Comparison of ENCODE assay signal across 17 cellular contexts in the genomic region with DNA sequence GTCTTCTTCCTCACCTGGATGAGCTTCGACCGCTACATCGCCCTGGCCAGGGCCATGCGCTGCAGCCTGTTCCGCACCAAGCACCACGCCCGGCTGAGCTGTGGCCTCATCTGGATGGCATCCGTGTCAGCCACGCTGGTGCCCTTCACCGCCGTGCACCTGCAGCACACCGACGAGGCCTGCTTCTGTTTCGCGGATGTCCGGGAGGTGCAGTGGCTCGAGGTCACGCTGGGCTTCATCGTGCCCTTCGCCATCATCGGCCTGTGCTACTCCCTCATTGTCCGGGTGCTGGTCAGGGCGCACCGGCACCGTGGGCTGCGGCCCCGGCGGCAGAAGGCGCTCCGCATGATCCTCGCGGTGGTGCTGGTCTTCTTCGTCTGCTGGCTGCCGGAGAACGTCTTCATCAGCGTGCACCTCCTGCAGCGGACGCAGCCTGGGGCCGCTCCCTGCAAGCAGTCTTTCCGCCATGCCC. TPM values are rescaled to one million over a fixed set of nuclear protein-coding genes. Genes with fewer than 3 reads are reported as not detected.
DNase-seq lines count a peak whose midpoint lies in the region; ATAC-seq, FAIRE-seq and TF ChIP-seq lines count a peak whose summit lies in the region.
"Had no signal": no experiment of that assay in that cellular context is flagged by ENCODE, and none has a peak within 500 bp of the region (broad histone marks: within the 10 kb centered on the region; RNA-seq: fewer than 3 reads in every experiment).

No MANE protein-coding gene starts in this region.

- no peak overlapping the region for H2BK12ac ChIP-seq in neuronal stem cell (ENCODE audit: low read length)

- H3K9ac ChIP-seq in BLaER1 (no peak overlapping the region), HepG2 (ENCODE audit: insufficient read depth, low read depth, low read length) (peak overlapping the region; percentile 64), neuronal stem cell (ENCODE audit: low read depth, low read length, poor library complexity) (peak overlapping the region; percentile 70)
- H3K9ac ChIP-seq: BLaER1 treated with 17β-estradiol and CSF1 and Interleukin-3, amounts not matched to agents 10 nM and 100 nM had no signal

- H3K4me2 ChIP-seq in BLaER1, result peak overlapping the region; percentile 32; the same call in 1 of the 2 replicates
- H3K4me2 ChIP-seq in HepG2 (ENCODE audit: low read depth, low read length), result peak overlapping the region; percentile 72
- H3K4me2 ChIP-seq in neuronal stem cell (ENCODE audit: insufficient read depth, low read length, poor library complexity, severe bottlenecking), result no peak overlapping the region

- H3K14ac ChIP-seq in neuronal stem cell (ENCODE audit: low read length), result peak overlapping the region; percentile 90

- H4K20me1 ChIP-seq in BLaER1 (peaks cover 41% of the 10 kb centered on the region; the same call in 1 of the 2 replicates), HepG2 (ENCODE audit: insufficient read depth, low read length) (no peaks in the 10 kb centered on the region)

- H3K79me1 ChIP-seq in neuronal stem cell (ENCODE audit: low read depth, low read length), result peaks cover 17% of the 10 kb centered on the region

- no peak overlapping the region for H3K4me3 ChIP-seq in BLaER1
- H3K4me3 ChIP-seq in HepG2 (replicated peaks in 1 of 3; ENCODE audit: insufficient read depth in 1 of 3, low read depth in 2 of 3, low read length in 3 of 3), result peak overlapping the region in 1 of 3 experiments; percentile 46; a peak in 1 of 6 replicates
- H3K4me3 ChIP-seq in neuronal stem cell (ENCODE audit: low read length in 2 of 2), result no peak overlapping the region
- no peak overlapping the region for H3K4me3 ChIP-seq in lower leg skin (ENCODE audit: low read depth, poor library complexity, severe bottlenecking)
- H3K4me3 ChIP-seq: BLaER1 treated with 17β-estradiol and CSF1 and Interleukin-3, amounts not matched to agents 10 nM and 100 nM; GM12878 had no signal

- peak overlapping the region; percentile 85 for H3K23ac ChIP-seq in neuronal stem cell (ENCODE audit: low read depth, low read length, poor library complexity)

- no TSS peak for BruUV-seq in HepG2 (replicated peaks; lab: Mats Ljungman, UMichigan)

- in situ Hi-C loops in HepG2 (cut with HindIII; ENCODE audit: extremely low pct_ligation_motif_present, low pct_unique_long_range_greater_than_20kb), result no loop called here

- no peak overlapping the region for H4K8ac ChIP-seq in neuronal stem cell (ENCODE audit: low read depth, low read length)

- no peak for TF ChIP-seq CTCF in HepG2 (CRISPR knock-in tag; IDR thresholded peaks at IDR 0.05)
- no peak for TF ChIP-seq CTCF in lower leg skin (IDR thresholded peaks at IDR 0.05)

- H3K27me3 Mint-ChIP-seq in activated T-helper 1 cell treated with anti-CD3 and anti-CD28 coated beads, Interleukin-12 subunit alpha, Interleukin-12 subunit beta, Interleukin-2, Interleukin-4 antibody, amounts not matched to agents 30 ng/mL and 10 ng/mL and 1 ng/mL, durations not matched to agents 14 hours and 24 hours and 36 hours (ENCODE audit: insufficient read depth), result peaks cover 2% of the 10 kb centered on the region
- H3K27me3 Mint-ChIP-seq: CD4-positive, CD25-positive, alpha-beta regulatory T cell had no signal

- no peak overlapping the region for H2BK15ac ChIP-seq in neuronal stem cell (ENCODE audit: low read length)

- TF ChIP-seq EP300 in HepG2 (IDR thresholded peaks at IDR 0.05; ENCODE audit: low read depth in 2 of 2, low read length in 2 of 2) (no peak), HepG2 (CRISPR knock-in tag; IDR thresholded peaks at IDR 0.05; ENCODE audit: borderline replicate concordance) (no peak)

- H2BK120ac ChIP-seq in neuronal stem cell (ENCODE audit: low read depth, low read length), result no peak overlapping the region

- H3K27ac Mint-ChIP-seq in activated T-helper 1 cell treated with anti-CD3 and anti-CD28 coated beads, Interleukin-12 subunit alpha, Interleukin-12 subunit beta, Interleukin-2, Interleukin-4 antibody, amounts not matched to agents 30 ng/mL and 10 ng/mL and 1 ng/mL, durations not matched to agents 14 hours and 24 hours and 36 hours, result peak overlapping the region; percentile 13
- H3K27ac Mint-ChIP-seq: HFFc6 had no signal

- peak overlapping the region; percentile 20 for H2BK5ac ChIP-seq in neuronal stem cell (ENCODE audit: low read length)

- H3K9me3 ChIP-seq in BLaER1 (no peaks in the 10 kb centered on the region), HepG2 (ENCODE audit: low read length) (no peaks in the 10 kb centered on the region), neuronal stem cell (replicated peaks in 1 of 2; ENCODE audit: control insufficient read depth in 2 of 2, insufficient read depth in 1 of 2, low read depth in 1 of 2, low read length in 2 of 2) (peaks cover 0 to 2% of the 10 kb centered on the region in 2 donors)
- H3K9me3 ChIP-seq: BLaER1 treated with 17β-estradiol and CSF1 and Interleukin-3, amounts not matched to agents 10 nM and 100 nM had no signal

- H3K27me3 ChIP-seq in BLaER1 (no peaks in the 10 kb centered on the region), HepG2 (ENCODE audit: control insufficient read depth in 1 of 2, insufficient read depth in 2 of 2, low read length in 2 of 2) (no peaks in the 10 kb centered on the region), neuronal stem cell (ENCODE audit: control insufficient read depth in 3 of 3, insufficient read depth in 3 of 3, low read depth in 1 of 3, low read length in 3 of 3) (peaks cover 0 to 1% (median 0%) of the 10 kb centered on the region in 3 experiments)

- CTCF ChIA-PET in HepG2 (lab: Yijun Ruan, JAX; ENCODE audit: low intra/inter-chr PET ratio, low total read pairs), result interaction anchor here (1.5 kb wide), 1 partner anchor 100 kb away, joined by 3 read pairs; no protein-coding TSS in a partner anchor

- H3K4me1 ChIP-seq in BLaER1, result peaks cover 78% of the 10 kb centered on the region
- H3K4me1 ChIP-seq in HepG2 (ENCODE audit: insufficient read depth, low read length), result peaks cover 69% of the 10 kb centered on the region
- H3K4me1 ChIP-seq in neuronal stem cell (ENCODE audit: control insufficient read depth in 2 of 2, insufficient read depth in 1 of 2, low read depth in 1 of 2, low read length in 2 of 2), result peaks cover 8 to 22% of the 10 kb centered on the region in 2 donors

- intact Hi-C loops in activated T-helper 1 cell treated with anti-CD3 and anti-CD28 coated beads, Interleukin-12 subunit alpha, Interleukin-12 subunit beta, Interleukin-2, Interleukin-4 antibody, amounts not matched to agents 30 ng/mL and 10 ng/mL and 1 ng/mL, durations not matched to agents 14 hours and 24 hours and 36 hours (cut with micrococcal nuclease), result no loop called here
- intact Hi-C loops in HepG2 (cut with micrococcal nuclease; ENCODE audit: unreplicated experiment), result no loop called here
- intact Hi-C loops in lower leg skin (cut with DNase I; ENCODE audit: low total_unique reads), result no loop called here

- no peak overlapping the region for H3K27ac ChIP-seq in BLaER1
- H3K27ac ChIP-seq in HepG2 (ENCODE audit: extremely low read length, insufficient read depth, low read length), result peak overlapping the region; percentile 86
- H3K27ac ChIP-seq in neuronal stem cell (replicated peaks; ENCODE audit: low read length), result no peak overlapping the region
- H3K27ac ChIP-seq: BLaER1 treated with 17β-estradiol and CSF1 and Interleukin-3, amounts not matched to agents 10 nM and 100 nM had no signal

- H3K36me3 Mint-ChIP-seq in activated T-helper 1 cell treated with anti-CD3 and anti-CD28 coated beads, Interleukin-12 subunit alpha, Interleukin-12 subunit beta, Interleukin-2, Interleukin-4 antibody, amounts not matched to agents 30 ng/mL and 10 ng/mL and 1 ng/mL, durations not matched to agents 14 hours and 24 hours and 36 hours (ENCODE audit: low read depth), result no peaks in the 10 kb centered on the region

- POLR2A ChIA-PET in HepG2 (lab: Yijun Ruan, JAX), result interaction anchor here (1.0 to 5.1 kb wide), 10 partner anchors 11 to 115 kb away, joined by 3 to 59 read pairs (median 6); partner anchors contain the start of gene ZFAND2A

- TF ChIP-seq POLR2A in HepG2 (IDR thresholded peaks at IDR 0.05; ENCODE audit: insufficient read depth in 1 of 2, low read depth in 2 of 2, low read length in 2 of 2), result no peak
- no peak for TF ChIP-seq POLR2A in lower leg skin (IDR thresholded peaks at IDR 0.05)

- no peak overlapping the region for H3K18ac ChIP-seq in neuronal stem cell (ENCODE audit: low read length)

- peaks cover 5% of the 10 kb centered on the region for H3K4me1 Mint-ChIP-seq in activated T-helper 1 cell treated with anti-CD3 and anti-CD28 coated beads, Interleukin-12 subunit alpha, Interleukin-12 subunit beta, Interleukin-2, Interleukin-4 antibody, amounts not matched to agents 30 ng/mL and 10 ng/mL and 1 ng/mL, durations not matched to agents 14 hours and 24 hours and 36 hours (ENCODE audit: low read depth)

- DNase-seq in activated T-helper 1 cell treated with anti-CD3 and anti-CD28 coated beads, Interleukin-12 subunit alpha, Interleukin-12 subunit beta, Interleukin-2, Interleukin-4 antibody, amounts not matched to agents 30 ng/mL and 10 ng/mL and 1 ng/mL, durations not matched to agents 14 hours and 24 hours and 36 hours (ENCODE audit: low spot score), result no peak
- DNase-seq in HepG2 (ENCODE audit: low spot score) (no peak), neuronal stem cell (ENCODE audit: low spot score) (no peak), lower leg skin (ENCODE audit: low spot score in 2 of 2) (no peak), NCI-H2196 (lab: John Stamatoyannopoulos, UW; ENCODE audit: unreplicated experiment) (no peak), GM03348 (ENCODE audit: low spot score) (no peak), NCI-H2029 (lab: John Stamatoyannopoulos, UW) (no peak)
- DNase-seq: 8988T; AML-193; CD4-positive, CD25-positive, alpha-beta regulatory T cell; DMS 273 treated with DMSO at 0.1 percent for 48 hours; HCEC 1CT; HFFc6 had no signal

- H3K36me3 ChIP-seq in BLaER1, result peaks cover 32% of the 10 kb centered on the region
- H3K36me3 ChIP-seq in HepG2 (replicated peaks in 1 of 2; ENCODE audit: control insufficient read depth in 1 of 2, insufficient read depth in 2 of 2, low read length in 2 of 2), result peaks cover 11 to 16% of the 10 kb centered on the region in 2 experiments; a peak in 4 of 5 replicates
- peaks cover 5 to 6% of the 10 kb centered on the region in 2 donors for H3K36me3 ChIP-seq in neuronal stem cell (replicated peaks in 1 of 2; ENCODE audit: control insufficient read depth in 2 of 2, insufficient read depth in 2 of 2, low read length in 2 of 2)

- H3K4ac ChIP-seq in neuronal stem cell (ENCODE audit: low read length), result no peak overlapping the region

- H3K9me3 Mint-ChIP-seq in activated T-helper 1 cell treated with anti-CD3 and anti-CD28 coated beads, Interleukin-12 subunit alpha, Interleukin-12 subunit beta, Interleukin-2, Interleukin-4 antibody, amounts not matched to agents 30 ng/mL and 10 ng/mL and 1 ng/mL, durations not matched to agents 14 hours and 24 hours and 36 hours, result no peaks in the 10 kb centered on the region
- H3K9me3 Mint-ChIP-seq: CD4-positive, CD25-positive, alpha-beta regulatory T cell; HFFc6 had no signal

- ATAC-seq in HepG2, result no peak
- ATAC-seq: GM12878 had no signal

- WGBS in HepG2 (ENCODE audit: low lambda C conversion rate), result 98% methylated on average over 25 of the region's 40 CpGs
- no CpG with 5 or more reads among the region's 40 CpGs for WGBS in neuronal stem cell (ENCODE audit: extremely low coverage in 2 of 2, insufficient read length in 2 of 2, insufficient replicate concordance in 1 of 2), 2 donors
- WGBS in lower leg skin, 2 donors, result 97% methylated on average over 36 to 40 of the region's 40 CpGs

- no peak overlapping the region for H2AK5ac ChIP-seq in neuronal stem cell (ENCODE audit: low read depth, low read length)

- H2AFZ ChIP-seq in HepG2 (ENCODE audit: low read length) (no peak overlapping the region), neuronal stem cell (ENCODE audit: low read length) (no peak overlapping the region)

- H4K91ac ChIP-seq in neuronal stem cell (ENCODE audit: low read depth, low read length, poor library complexity), result no peak overlapping the region

- no peak overlapping the region for H3K4me3 Mint-ChIP-seq in activated T-helper 1 cell treated with anti-CD3 and anti-CD28 coated beads, Interleukin-12 subunit alpha, Interleukin-12 subunit beta, Interleukin-2, Interleukin-4 antibody, amounts not matched to agents 30 ng/mL and 10 ng/mL and 1 ng/mL, durations not matched to agents 14 hours and 24 hours and 36 hours
- H3K4me3 Mint-ChIP-seq: HFFc6 had no signal

- FAIRE-seq in HepG2 (lab: Jason Lieb, UNC), result no peak
- FAIRE-seq: GM12878, GM18507 had no signal

- peaks cover 49% of the 10 kb centered on the region for H3K79me2 ChIP-seq in HepG2 (ENCODE audit: insufficient read depth, low read length)

- TF ChIP-seq RAD21 in HepG2 (CRISPR knock-in tag; IDR thresholded peaks at IDR 0.05), result no peak

RNA-seq across cellular contexts. Expression of gene GPER1, which starts 4.3 kb away (rescaled TPM):
- not detected in 2 replicates for total RNA-seq in activated T-helper 1 cell treated with anti-CD3 and anti-CD28 coated beads, Interleukin-12 subunit alpha, Interleukin-12 subunit beta, Interleukin-2, Interleukin-4 antibody, amounts not matched to agents 30 ng/mL and 10 ng/mL and 1 ng/mL, durations not matched to agents 14 hours and 24 hours and 36 hours
- 15.2 and 19.7 TPM in 2 replicates for total RNA-seq in HepG2 (2016; rRNA removed; fragmentation: Illumina TruSeq; extraction: Trizol)
- total RNA-seq in HepG2 (2016; cell fraction: cytosol; rRNA removed; fragmentation: Illumina TruSeq; extraction: Trizol; ENCODE audit: low read depth), result 11.8 and 14.0 TPM in 2 replicates
- 14.3 and 19.8 TPM in 2 replicates for total RNA-seq in HepG2 (2016; cell fraction: insoluble cytoplasmic fraction; rRNA removed; fragmentation: Illumina TruSeq; extraction: Trizol)
- 22.2 and 30.5 TPM in 2 replicates for total RNA-seq in HepG2 (2016; cell fraction: membrane; rRNA removed; fragmentation: Illumina TruSeq; extraction: Trizol)
- 13.6 and 15.7 TPM in 2 replicates for total RNA-seq in HepG2 (2016; cell fraction: nucleus; rRNA removed; fragmentation: Illumina TruSeq; extraction: Trizol)
- polyA plus RNA-seq in HepG2 (2011; rRNA removed), result 12.7 and 16.4 TPM in 2 replicates
- 14.9 and 19.2 TPM in 2 replicates for polyA plus RNA-seq in HepG2 (2011; cell fraction: cytosol; rRNA removed)
- 55.4 and 63.5 TPM in 2 replicates for polyA plus RNA-seq in HepG2 (2011; cell fraction: nucleus; rRNA removed)
- polyA plus RNA-seq in HepG2 (2012), result 10.5 and 10.7 TPM in 2 replicates
- 9.9 and 11.3 TPM in 2 replicates for polyA plus RNA-seq in HepG2 (2016; cell fraction: cytosol; fragmentation: Illumina TruSeq; extraction: Trizol; ENCODE audit: low read depth)
- polyA plus RNA-seq in HepG2 (2016; cell fraction: insoluble cytoplasmic fraction; fragmentation: Illumina TruSeq; extraction: Trizol; ENCODE audit: low read depth), result 17.5 and 21.3 TPM in 2 replicates
- 22.0 and 22.5 TPM in 2 replicates for polyA plus RNA-seq in HepG2 (2016; cell fraction: membrane; fragmentation: Illumina TruSeq; extraction: Trizol; ENCODE audit: low read depth)
- polyA plus RNA-seq in HepG2 (2016; cell fraction: nucleus; fragmentation: Illumina TruSeq; extraction: Trizol; ENCODE audit: insufficient read depth, low read depth), result 36.9 and 39.6 TPM in 2 replicates
- 7.5 and 47.4 TPM in 2 replicates for polyA minus RNA-seq in HepG2 (2011; rRNA and poly(A)+ RNA removed; ENCODE audit: low replicate concordance)
- polyA minus RNA-seq in HepG2 (2011; cell fraction: cytosol; rRNA and poly(A)+ RNA removed), result 11.5 and 13.4 TPM in 2 replicates
- polyA minus RNA-seq in HepG2 (2011; cell fraction: nucleus; rRNA and poly(A)+ RNA removed), result 4.2 and 5.7 TPM in 2 replicates
- 0.63 TPM for polyA plus RNA-seq in neuronal stem cell (2013, experiment 1 of 2)
- polyA plus RNA-seq in neuronal stem cell (2013, experiment 2 of 2), result 0.66 TPM
- total RNA-seq in lower leg skin, result 1 to 10 TPM; 1.1 to 4.5 (median 3.1) TPM
- total RNA-seq: CD4-positive, CD25-positive, alpha-beta regulatory T cell had no signal

RNA-seq across cellular contexts. Expression of gene GPR146, which starts 47.9 kb away (rescaled TPM):
- total RNA-seq in activated T-helper 1 cell treated with anti-CD3 and anti-CD28 coated beads, Interleukin-12 subunit alpha, Interleukin-12 subunit beta, Interleukin-2, Interleukin-4 antibody, amounts not matched to agents 30 ng/mL and 10 ng/mL and 1 ng/mL, durations not matched to agents 14 hours and 24 hours and 36 hours, result 2.2 and 2.8 TPM in 2 replicates
- 0.84 and 2.0 TPM in 2 replicates for total RNA-seq in HepG2 (2016; rRNA removed; fragmentation: Illumina TruSeq; extraction: Trizol)
- total RNA-seq in HepG2 (2016; cell fraction: cytosol; rRNA removed; fragmentation: Illumina TruSeq; extraction: Trizol; ENCODE audit: low read depth), result 0.91 and 1.1 TPM in 2 replicates
- 0.89 and 1.2 TPM in 2 replicates for total RNA-seq in HepG2 (2016; cell fraction: insoluble cytoplasmic fraction; rRNA removed; fragmentation: Illumina TruSeq; extraction: Trizol)
- total RNA-seq in HepG2 (2016; cell fraction: membrane; rRNA removed; fragmentation: Illumina TruSeq; extraction: Trizol), result 1.9 and 2.7 TPM in 2 replicates
- 1.1 and 3.4 TPM in 2 replicates for total RNA-seq in HepG2 (2016; cell fraction: nucleus; rRNA removed; fragmentation: Illumina TruSeq; extraction: Trizol)
- polyA plus RNA-seq in HepG2 (2011; rRNA removed), result 15.9 and 17.2 TPM in 2 replicates
- 11.4 and 22.4 TPM in 2 replicates for polyA plus RNA-seq in HepG2 (2011; cell fraction: cytosol; rRNA removed)
- 18.2 and 25.0 TPM in 2 replicates for polyA plus RNA-seq in HepG2 (2011; cell fraction: nucleus; rRNA removed)
- polyA plus RNA-seq in HepG2 (2012), result 4.5 and 5.3 TPM in 2 replicates
- 2.1 and 2.2 TPM in 2 replicates for polyA plus RNA-seq in HepG2 (2016; cell fraction: cytosol; fragmentation: Illumina TruSeq; extraction: Trizol; ENCODE audit: low read depth)
- 0.78 and 1.3 TPM in 2 replicates for polyA plus RNA-seq in HepG2 (2016; cell fraction: insoluble cytoplasmic fraction; fragmentation: Illumina TruSeq; extraction: Trizol; ENCODE audit: low read depth)
- 2.3 and 3.4 TPM in 2 replicates for polyA plus RNA-seq in HepG2 (2016; cell fraction: membrane; fragmentation: Illumina TruSeq; extraction: Trizol; ENCODE audit: low read depth)
- polyA plus RNA-seq in HepG2 (2016; cell fraction: nucleus; fragmentation: Illumina TruSeq; extraction: Trizol; ENCODE audit: insufficient read depth, low read depth), result 2.2 and 2.5 TPM in 2 replicates
- 0.87 and 47.8 TPM in 2 replicates for polyA minus RNA-seq in HepG2 (2011; rRNA and poly(A)+ RNA removed; ENCODE audit: low replicate concordance)
- 6.9 and 9.1 TPM in 2 replicates for polyA minus RNA-seq in HepG2 (2011; cell fraction: cytosol; rRNA and poly(A)+ RNA removed)
- polyA minus RNA-seq in HepG2 (2011; cell fraction: nucleus; rRNA and poly(A)+ RNA removed), result 9.3 and 14.0 TPM in 2 replicates
- 1.7 TPM for polyA plus RNA-seq in neuronal stem cell (2013, experiment 1 of 2)
- polyA plus RNA-seq in neuronal stem cell (2013, experiment 2 of 2), result 1.5 TPM
- total RNA-seq in lower leg skin, result 10 to 100 TPM; 26.9 to 61.7 (median 39.0) TPM
